Comparison of ENCODE assay signal across 8 cellular contexts in the genomic region with DNA sequence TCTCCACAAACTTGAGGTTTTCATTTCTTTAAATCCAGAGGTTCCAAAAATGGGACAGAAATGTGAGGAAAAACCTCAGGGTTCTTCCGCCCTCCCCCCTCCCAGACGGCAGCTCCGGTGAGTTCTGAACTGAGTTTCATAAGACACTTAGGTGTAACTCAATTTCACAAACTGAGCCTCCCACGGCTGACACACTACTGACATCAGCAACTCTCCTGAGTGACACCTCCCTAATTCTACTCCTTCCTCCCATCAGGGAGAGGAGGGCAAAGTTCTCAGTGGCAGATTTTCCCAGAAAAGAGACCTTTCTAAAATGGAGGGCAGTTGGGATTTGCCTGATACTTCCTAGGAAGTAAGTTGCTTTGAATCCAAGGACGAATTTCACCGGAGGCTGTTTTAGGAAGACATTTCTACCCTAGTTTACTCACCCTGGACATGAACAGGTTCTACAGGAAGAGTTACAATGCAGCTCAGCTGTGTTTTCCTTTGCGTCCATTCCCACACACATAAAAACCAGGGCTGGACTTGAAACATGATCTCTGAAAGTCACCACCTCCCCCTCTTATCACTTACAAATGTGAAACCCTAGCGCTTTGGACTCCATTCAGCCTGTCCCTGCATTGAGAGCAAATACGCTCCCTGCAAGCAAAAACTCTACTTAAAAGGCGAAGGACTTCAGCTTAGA.
DNase-seq lines count a peak whose midpoint lies in the region; ATAC-seq and TF ChIP-seq lines count a peak whose summit lies in the region.

No MANE protein-coding gene starts in this region.

- TF ChIP-seq CTCF in astrocyte of the spinal cord (IDR thresholded peaks at IDR 0.05; ENCODE audit: low read depth, low read length): no peak

- DNase-seq in DMS 273 treated with DMSO at 0.1 percent for 48 hours (lab: John Stamatoyannopoulos, UW): peak; percentile 14
- peak; percentile 72 for DNase-seq in NCI-H748 treated with DMSO at 0.1 percent for 48 hours (lab: John Stamatoyannopoulos, UW)
- peak; percentile 65 for DNase-seq in astrocyte of the spinal cord (ENCODE audit: low read depth, low spot score)
- peak; percentile 90 for DNase-seq in islet precursor cell
- DNase-seq in stimulated activated CD4-positive, alpha-beta T cell treated with anti-CD3 and anti-CD28 coated beads, Interleukin-1b, Interleukin-23, amount 100 ng/mL, for 48 hours: peak; percentile 65
- no peak for DNase-seq in superior temporal gyrus (ENCODE audit: extremely low spot score)
- DNase-seq in SHP77 (lab: John Stamatoyannopoulos, UW): no peak

- peak overlapping the region; percentile 14 for H3K4me3 ChIP-seq in astrocyte of the spinal cord (ENCODE audit: low read depth, low read length)

- no peak for ATAC-seq in HG03354 (IDR thresholded peaks at IDR 0.05; ENCODE audit: poor library complexity, severe bottlenecking, unreplicated experiment)

- in situ Hi-C loops in astrocyte of the spinal cord (cut with HindIII; ENCODE audit: low sequenced_read_pairs): no loop called here

Comparison
In these comparisons a context has a peak if more than half of its experiments do, and no peak if none do; other contexts are left out.
1. DNase-seq: peak in DMS 273 treated with DMSO at 0.1 percent for 48 hours (single experiment), NCI-H748 treated with DMSO at 0.1 percent for 48 hours (single experiment), astrocyte of the spinal cord (single experiment), islet precursor cell (single experiment) and stimulated activated CD4-positive, alpha-beta T cell treated with anti-CD3 and anti-CD28 coated beads, Interleukin-1b, Interleukin-23, amount 100 ng/mL, for 48 hours (single experiment); none in superior temporal gyrus (single experiment) and SHP77 (0 of 2).